ENCODE assay signal across 1 cellular context in the genomic region with DNA sequence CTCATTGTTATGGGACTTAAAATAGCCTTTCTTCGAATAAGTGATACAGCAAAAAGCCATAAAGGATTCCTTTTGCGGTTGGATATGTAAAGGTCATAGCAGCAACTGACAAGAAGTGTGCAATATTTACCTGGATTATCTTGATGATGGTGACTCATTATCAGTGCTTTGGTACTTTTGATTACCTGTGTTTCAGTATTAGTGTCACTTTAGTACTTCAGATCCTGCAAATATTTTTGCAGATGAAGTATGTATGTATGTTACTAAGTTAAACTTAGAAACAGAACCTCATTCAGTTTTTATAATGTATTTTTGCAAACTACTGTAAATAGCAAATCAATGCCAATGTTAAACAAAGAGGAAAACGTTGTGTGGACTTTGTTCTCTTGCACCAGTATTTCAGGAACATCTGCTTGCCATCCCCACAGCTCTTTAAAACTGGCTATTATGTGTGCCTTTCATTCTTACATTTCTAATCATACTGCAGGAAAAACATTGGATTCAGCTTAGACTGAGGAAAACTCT.
TF ChIP-seq lines count a peak whose summit lies in the region.

No MANE protein-coding gene starts in this region.

TF ChIP-seq in HepG2, 621 proteins besides CTCF, POLR2A, EP300 and RAD21 (continued from another document and continues in another):
- TF ChIP-seq, protein P1, sequence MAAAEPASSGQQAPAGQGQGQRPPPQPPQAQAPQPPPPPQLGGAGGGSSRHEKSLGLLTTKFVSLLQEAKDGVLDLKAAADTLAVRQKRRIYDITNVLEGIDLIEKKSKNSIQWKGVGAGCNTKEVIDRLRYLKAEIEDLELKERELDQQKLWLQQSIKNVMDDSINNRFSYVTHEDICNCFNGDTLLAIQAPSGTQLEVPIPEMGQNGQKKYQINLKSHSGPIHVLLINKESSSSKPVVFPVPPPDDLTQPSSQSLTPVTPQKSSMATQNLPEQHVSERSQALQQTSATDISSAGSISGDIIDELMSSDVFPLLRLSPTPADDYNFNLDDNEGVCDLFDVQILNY (CRISPR knock-in tag; conservative IDR thresholded peaks at IDR 0.05) = no peak
- TF ChIP-seq, protein P2, sequence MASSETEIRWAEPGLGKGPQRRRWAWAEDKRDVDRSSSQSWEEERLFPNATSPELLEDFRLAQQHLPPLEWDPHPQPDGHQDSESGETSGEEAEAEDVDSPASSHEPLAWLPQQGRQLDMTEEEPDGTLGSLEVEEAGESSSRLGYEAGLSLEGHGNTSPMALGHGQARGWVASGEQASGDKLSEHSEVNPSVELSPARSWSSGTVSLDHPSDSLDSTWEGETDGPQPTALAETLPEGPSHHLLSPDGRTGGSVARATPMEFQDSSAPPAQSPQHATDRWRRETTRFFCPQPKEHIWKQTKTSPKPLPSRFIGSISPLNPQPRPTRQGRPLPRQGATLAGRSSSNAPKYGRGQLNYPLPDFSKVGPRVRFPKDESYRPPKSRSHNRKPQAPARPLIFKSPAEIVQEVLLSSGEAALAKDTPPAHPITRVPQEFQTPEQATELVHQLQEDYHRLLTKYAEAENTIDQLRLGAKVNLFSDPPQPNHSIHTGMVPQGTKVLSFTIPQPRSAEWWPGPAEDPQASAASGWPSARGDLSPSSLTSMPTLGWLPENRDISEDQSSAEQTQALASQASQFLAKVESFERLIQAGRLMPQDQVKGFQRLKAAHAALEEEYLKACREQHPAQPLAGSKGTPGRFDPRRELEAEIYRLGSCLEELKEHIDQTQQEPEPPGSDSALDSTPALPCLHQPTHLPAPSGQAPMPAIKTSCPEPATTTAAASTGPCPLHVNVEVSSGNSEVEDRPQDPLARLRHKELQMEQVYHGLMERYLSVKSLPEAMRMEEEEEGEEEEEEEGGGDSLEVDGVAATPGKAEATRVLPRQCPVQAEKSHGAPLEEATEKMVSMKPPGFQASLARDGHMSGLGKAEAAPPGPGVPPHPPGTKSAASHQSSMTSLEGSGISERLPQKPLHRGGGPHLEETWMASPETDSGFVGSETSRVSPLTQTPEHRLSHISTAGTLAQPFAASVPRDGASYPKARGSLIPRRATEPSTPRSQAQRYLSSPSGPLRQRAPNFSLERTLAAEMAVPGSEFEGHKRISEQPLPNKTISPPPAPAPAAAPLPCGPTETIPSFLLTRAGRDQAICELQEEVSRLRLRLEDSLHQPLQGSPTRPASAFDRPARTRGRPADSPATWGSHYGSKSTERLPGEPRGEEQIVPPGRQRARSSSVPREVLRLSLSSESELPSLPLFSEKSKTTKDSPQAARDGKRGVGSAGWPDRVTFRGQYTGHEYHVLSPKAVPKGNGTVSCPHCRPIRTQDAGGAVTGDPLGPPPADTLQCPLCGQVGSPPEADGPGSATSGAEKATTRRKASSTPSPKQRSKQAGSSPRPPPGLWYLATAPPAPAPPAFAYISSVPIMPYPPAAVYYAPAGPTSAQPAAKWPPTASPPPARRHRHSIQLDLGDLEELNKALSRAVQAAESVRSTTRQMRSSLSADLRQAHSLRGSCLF (CRISPR knock-in tag; IDR thresholded peaks at IDR 0.05; ENCODE audit: borderline replicate concordance) = no peak
- TF ChIP-seq NCOR1 (IDR thresholded peaks at IDR 0.05; ENCODE audit: borderline replicate concordance, low read length) (peak; percentile 98), ZNF547 (CRISPR knock-in tag; IDR thresholded peaks at IDR 0.05) (no peak), YEATS2 (CRISPR knock-in tag; IDR thresholded peaks at IDR 0.05; ENCODE audit: borderline replicate concordance) (peak; percentile 22; the same call in 1 of the 2 replicates), ELF1 (CRISPR knock-in tag; IDR thresholded peaks at IDR 0.05) (no peak), MAFF (IDR thresholded peaks at IDR 0.05; ENCODE audit: low read depth, low read length) (no peak), SP5 (CRISPR knock-in tag; IDR thresholded peaks at IDR 0.05; ENCODE audit: borderline replicate concordance, low read depth) (no peak), IRF2 (CRISPR knock-in tag; IDR thresholded peaks at IDR 0.05) (0 out of 2 replicates have a peak, but pooled peaks have one; percentile 43), ZBTB3 (CRISPR knock-in tag; IDR thresholded peaks at IDR 0.05; ENCODE audit: borderline replicate concordance, low read depth) (no peak), PHF8 (CRISPR knock-in tag; IDR thresholded peaks at IDR 0.05) (no peak), U2AF1 (optimal IDR thresholded peaks at IDR 0.05; ENCODE audit: low read depth, low read length) (no peak), WIZ (CRISPR knock-in tag; IDR thresholded peaks at IDR 0.05) (no peak), ZBTB8A (CRISPR knock-in tag; IDR thresholded peaks at IDR 0.05; ENCODE audit: borderline replicate concordance, low read depth) (no peak), KLF13 (CRISPR knock-in tag; IDR thresholded peaks at IDR 0.05) (no peak), CHD4 (IDR thresholded peaks at IDR 0.05; ENCODE audit: borderline replicate concordance, low read length) (peak; percentile 74; the same call in 1 of the 2 replicates), FOXA1 (IDR thresholded peaks at IDR 0.05) (peak; percentile 80), FOXA1 (CRISPR knock-in tag; IDR thresholded peaks at IDR 0.05) (peak; percentile 94), KDM5B (CRISPR knock-in tag; IDR thresholded peaks at IDR 0.05; ENCODE audit: borderline replicate concordance) (no peak), KLF6 (CRISPR knock-in tag; IDR thresholded peaks at IDR 0.05) (no peak), ESRRA (CRISPR knock-in tag; IDR thresholded peaks at IDR 0.05; ENCODE audit: low read depth) (0 out of 2 replicates have a peak, but pooled peaks have one; percentile 42), REXO4 (CRISPR knock-in tag; IDR thresholded peaks at IDR 0.05; ENCODE audit: borderline replicate concordance) (no peak), HHEX (CRISPR knock-in tag; IDR thresholded peaks at IDR 0.05) (peak; percentile 55; the same call in 1 of the 2 replicates), FOXK2 (IDR thresholded peaks at IDR 0.05) (no peak), TCF7 (IDR thresholded peaks at IDR 0.05; ENCODE audit: low read depth) (peak; percentile 73), NR2F2 (IDR thresholded peaks at IDR 0.05; ENCODE audit: borderline replicate concordance, low read depth) (peak; percentile 90)
- TF ChIP-seq, protein P3, sequence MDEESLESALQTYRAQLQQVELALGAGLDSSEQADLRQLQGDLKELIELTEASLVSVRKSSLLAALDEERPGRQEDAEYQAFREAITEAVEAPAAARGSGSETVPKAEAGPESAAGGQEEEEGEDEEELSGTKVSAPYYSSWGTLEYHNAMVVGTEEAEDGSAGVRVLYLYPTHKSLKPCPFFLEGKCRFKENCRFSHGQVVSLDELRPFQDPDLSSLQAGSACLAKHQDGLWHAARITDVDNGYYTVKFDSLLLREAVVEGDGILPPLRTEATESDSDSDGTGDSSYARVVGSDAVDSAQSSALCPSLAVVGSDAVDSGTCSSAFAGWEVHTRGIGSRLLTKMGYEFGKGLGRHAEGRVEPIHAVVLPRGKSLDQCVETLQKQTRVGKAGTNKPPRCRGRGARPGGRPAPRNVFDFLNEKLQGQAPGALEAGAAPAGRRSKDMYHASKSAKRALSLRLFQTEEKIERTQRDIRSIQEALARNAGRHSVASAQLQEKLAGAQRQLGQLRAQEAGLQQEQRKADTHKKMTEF (CRISPR knock-in tag; IDR thresholded peaks at IDR 0.05) = peak; percentile 87
- TF ChIP-seq, protein P4, sequence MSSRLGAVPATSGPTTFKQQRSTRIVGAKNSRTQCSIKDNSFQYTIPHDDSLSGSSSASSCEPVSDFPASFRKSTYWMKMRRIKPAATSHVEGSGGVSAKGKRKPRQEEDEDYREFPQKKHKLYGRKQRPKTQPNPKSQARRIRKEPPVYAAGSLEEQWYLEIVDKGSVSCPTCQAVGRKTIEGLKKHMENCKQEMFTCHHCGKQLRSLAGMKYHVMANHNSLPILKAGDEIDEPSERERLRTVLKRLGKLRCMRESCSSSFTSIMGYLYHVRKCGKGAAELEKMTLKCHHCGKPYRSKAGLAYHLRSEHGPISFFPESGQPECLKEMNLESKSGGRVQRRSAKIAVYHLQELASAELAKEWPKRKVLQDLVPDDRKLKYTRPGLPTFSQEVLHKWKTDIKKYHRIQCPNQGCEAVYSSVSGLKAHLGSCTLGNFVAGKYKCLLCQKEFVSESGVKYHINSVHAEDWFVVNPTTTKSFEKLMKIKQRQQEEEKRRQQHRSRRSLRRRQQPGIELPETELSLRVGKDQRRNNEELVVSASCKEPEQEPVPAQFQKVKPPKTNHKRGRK (CRISPR knock-in tag; IDR thresholded peaks at IDR 0.05) = no peak
- TF ChIP-seq, protein P5, sequence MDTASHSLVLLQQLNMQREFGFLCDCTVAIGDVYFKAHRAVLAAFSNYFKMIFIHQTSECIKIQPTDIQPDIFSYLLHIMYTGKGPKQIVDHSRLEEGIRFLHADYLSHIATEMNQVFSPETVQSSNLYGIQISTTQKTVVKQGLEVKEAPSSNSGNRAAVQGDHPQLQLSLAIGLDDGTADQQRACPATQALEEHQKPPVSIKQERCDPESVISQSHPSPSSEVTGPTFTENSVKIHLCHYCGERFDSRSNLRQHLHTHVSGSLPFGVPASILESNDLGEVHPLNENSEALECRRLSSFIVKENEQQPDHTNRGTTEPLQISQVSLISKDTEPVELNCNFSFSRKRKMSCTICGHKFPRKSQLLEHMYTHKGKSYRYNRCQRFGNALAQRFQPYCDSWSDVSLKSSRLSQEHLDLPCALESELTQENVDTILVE (CRISPR knock-in tag; IDR thresholded peaks at IDR 0.05) = 0 out of 2 replicates have a peak, but pooled peaks have one; percentile 15
- TF ChIP-seq, protein P6, sequence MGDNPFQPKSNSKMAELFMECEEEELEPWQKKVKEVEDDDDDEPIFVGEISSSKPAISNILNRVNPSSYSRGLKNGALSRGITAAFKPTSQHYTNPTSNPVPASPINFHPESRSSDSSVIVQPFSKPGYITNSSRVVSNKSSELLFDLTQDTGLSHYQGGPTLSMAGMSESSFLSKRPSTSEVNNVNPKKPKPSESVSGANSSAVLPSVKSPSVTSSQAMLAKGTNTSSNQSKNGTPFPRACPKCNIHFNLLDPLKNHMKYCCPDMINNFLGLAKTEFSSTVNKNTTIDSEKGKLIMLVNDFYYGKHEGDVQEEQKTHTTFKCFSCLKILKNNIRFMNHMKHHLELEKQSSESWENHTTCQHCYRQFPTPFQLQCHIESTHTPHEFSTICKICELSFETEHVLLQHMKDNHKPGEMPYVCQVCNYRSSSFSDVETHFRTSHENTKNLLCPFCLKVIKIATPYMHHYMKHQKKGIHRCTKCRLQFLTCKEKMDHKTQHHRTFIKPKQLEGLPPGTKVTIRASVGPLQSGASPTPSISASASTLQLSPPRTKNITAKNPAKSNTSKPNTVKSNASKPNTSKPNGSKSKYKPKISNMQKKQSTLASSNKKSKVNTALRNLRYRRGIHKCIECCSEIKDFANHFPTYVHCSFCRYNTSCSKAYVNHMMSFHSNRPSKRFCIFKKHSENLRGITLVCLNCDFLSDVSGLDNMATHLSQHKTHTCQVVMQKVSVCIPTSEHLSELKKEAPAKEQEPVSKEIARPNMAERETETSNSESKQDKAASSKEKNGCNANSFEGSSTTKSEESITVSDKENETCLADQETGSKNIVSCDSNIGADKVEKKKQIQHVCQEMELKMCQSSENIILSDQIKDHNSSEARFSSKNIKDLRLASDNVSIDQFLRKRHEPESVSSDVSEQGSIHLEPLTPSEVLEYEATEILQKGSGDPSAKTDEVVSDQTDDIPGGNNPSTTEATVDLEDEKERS (CRISPR knock-in tag; IDR thresholded peaks at IDR 0.05) = no peak
- TF ChIP-seq, protein P7, sequence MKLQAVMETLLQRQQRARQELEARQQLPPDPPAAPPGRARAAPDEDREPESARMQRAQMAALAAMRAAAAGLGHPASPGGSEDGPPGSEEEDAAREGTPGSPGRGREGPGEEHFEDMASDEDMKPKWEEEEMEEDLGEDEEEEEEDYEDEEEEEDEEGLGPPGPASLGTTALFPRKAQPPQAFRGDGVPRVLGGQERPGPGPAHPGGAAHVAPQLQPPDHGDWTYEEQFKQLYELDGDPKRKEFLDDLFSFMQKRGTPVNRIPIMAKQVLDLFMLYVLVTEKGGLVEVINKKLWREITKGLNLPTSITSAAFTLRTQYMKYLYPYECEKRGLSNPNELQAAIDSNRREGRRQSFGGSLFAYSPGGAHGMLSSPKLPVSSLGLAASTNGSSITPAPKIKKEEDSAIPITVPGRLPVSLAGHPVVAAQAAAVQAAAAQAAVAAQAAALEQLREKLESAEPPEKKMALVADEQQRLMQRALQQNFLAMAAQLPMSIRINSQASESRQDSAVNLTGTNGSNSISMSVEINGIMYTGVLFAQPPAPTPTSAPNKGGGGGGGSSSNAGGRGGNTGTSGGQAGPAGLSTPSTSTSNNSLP (IDR thresholded peaks at IDR 0.05; ENCODE audit: low read depth, low read length) = peak; percentile 97
- TF ChIP-seq, protein P8, sequence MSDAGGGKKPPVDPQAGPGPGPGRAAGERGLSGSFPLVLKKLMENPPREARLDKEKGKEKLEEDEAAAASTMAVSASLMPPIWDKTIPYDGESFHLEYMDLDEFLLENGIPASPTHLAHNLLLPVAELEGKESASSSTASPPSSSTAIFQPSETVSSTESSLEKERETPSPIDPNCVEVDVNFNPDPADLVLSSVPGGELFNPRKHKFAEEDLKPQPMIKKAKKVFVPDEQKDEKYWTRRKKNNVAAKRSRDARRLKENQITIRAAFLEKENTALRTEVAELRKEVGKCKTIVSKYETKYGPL (CRISPR knock-in tag; IDR thresholded peaks at IDR 0.05) = no peak
- TF ChIP-seq, protein P9, sequence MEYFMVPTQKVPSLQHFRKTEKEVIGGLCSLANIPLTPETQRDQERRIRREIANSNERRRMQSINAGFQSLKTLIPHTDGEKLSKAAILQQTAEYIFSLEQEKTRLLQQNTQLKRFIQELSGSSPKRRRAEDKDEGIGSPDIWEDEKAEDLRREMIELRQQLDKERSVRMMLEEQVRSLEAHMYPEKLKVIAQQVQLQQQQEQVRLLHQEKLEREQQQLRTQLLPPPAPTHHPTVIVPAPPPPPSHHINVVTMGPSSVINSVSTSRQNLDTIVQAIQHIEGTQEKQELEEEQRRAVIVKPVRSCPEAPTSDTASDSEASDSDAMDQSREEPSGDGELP (IDR thresholded peaks at IDR 0.05; ENCODE audit: borderline replicate concordance, low read depth) = peak; percentile 56; the same call in 1 of the 2 replicates
- TF ChIP-seq, protein P10, sequence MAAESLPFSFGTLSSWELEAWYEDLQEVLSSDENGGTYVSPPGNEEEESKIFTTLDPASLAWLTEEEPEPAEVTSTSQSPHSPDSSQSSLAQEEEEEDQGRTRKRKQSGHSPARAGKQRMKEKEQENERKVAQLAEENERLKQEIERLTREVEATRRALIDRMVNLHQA (CRISPR knock-in tag; IDR thresholded peaks at IDR 0.05) = no peak
